ENCODE assay signal across 8 cellular contexts in genomic region chr10:72263613-72264241, GRCh38. TPM values are rescaled to one million over a fixed set of nuclear protein-coding genes. Genes with fewer than 3 reads are reported as not detected.
DNase-seq lines count a peak whose midpoint lies in the region; ATAC-seq and TF ChIP-seq lines count a peak whose summit lies in the region.

No MANE protein-coding gene starts in this region.

- no peak for ATAC-seq in activated CD8-positive, alpha-beta T cell treated with anti-CD3 and anti-CD28 coated beads for 36 hours
- ATAC-seq in HG02852 (IDR thresholded peaks at IDR 0.05; ENCODE audit: unreplicated experiment) (no peak), HG02970 (IDR thresholded peaks at IDR 0.05; ENCODE audit: low FRiP score, unreplicated experiment) (no peak)

- intact Hi-C loops in activated CD8-positive, alpha-beta T cell treated with anti-CD3 and anti-CD28 coated beads for 36 hours (cut with micrococcal nuclease): loop anchor here (5.0 kb wide), 1 partner anchor 34 kb away; no protein-coding TSS in a partner anchor

- TF ChIP-seq CTCF in activated CD8-positive, alpha-beta T cell treated with anti-CD3 and anti-CD28 coated beads for 36 hours (IDR thresholded peaks at IDR 0.05): no peak
- no peak for TF ChIP-seq CTCF in mesothelial cell of epicardium (IDR thresholded peaks at IDR 0.05; ENCODE audit: unreplicated experiment)

- peak overlapping the region; percentile 71 for H3K27ac Mint-ChIP-seq in activated CD8-positive, alpha-beta T cell treated with anti-CD3 and anti-CD28 coated beads for 36 hours
- H3K27ac Mint-ChIP-seq in mesothelial cell of epicardium: peak overlapping the region; percentile 85

- H3K27me3 Mint-ChIP-seq in activated CD8-positive, alpha-beta T cell treated with anti-CD3 and anti-CD28 coated beads for 36 hours: no peaks in the 10 kb centered on the region
- no peaks in the 10 kb centered on the region for H3K27me3 Mint-ChIP-seq in mesothelial cell of epicardium (ENCODE audit: low read depth)

- POLR2A ChIA-PET in activated CD8-positive, alpha-beta T cell treated with anti-CD3 and anti-CD28 coated beads for 36 hours (lab: Charles Lee): interaction anchor here (0.7 to 6.9 kb wide), 7 partner anchors 11 to 72 kb away, joined by 3 to 99 read pairs (median 9); partner anchors contain the start of gene DDIT4

- no peaks in the 10 kb centered on the region for H3K36me3 Mint-ChIP-seq in activated CD8-positive, alpha-beta T cell treated with anti-CD3 and anti-CD28 coated beads for 36 hours (ENCODE audit: low read depth)
- no peaks in the 10 kb centered on the region for H3K36me3 Mint-ChIP-seq in mesothelial cell of epicardium

- H3K9me3 Mint-ChIP-seq in activated CD8-positive, alpha-beta T cell treated with anti-CD3 and anti-CD28 coated beads for 36 hours: no peaks in the 10 kb centered on the region
- no peaks in the 10 kb centered on the region for H3K9me3 Mint-ChIP-seq in mesothelial cell of epicardium

- DNase-seq in DMS153 treated with DMSO at 0.1 percent for 48 hours (lab: John Stamatoyannopoulos, UW; ENCODE audit: unreplicated experiment) (peak; percentile 85), NCI-H1436 (lab: John Stamatoyannopoulos, UW) (peak; percentile 94), mesothelial cell of epicardium (ENCODE audit: low spot score in 2 of 2, unreplicated experiment in 2 of 2) (no peak), retina (no peak), HuH-7 (ENCODE audit: low spot score) (no peak)
- DNase-seq in activated CD8-positive, alpha-beta T cell treated with anti-CD3 and anti-CD28 coated beads for 36 hours: peak; percentile 59

- peak overlapping the region; percentile 3 for H3K4me3 Mint-ChIP-seq in activated CD8-positive, alpha-beta T cell treated with anti-CD3 and anti-CD28 coated beads for 36 hours
- H3K4me3 Mint-ChIP-seq in mesothelial cell of epicardium: no peak overlapping the region

- CTCF ChIA-PET in activated CD8-positive, alpha-beta T cell treated with anti-CD3 and anti-CD28 coated beads for 36 hours (lab: Charles Lee): interaction anchor here (1.2 to 4.2 kb wide), 2 partner anchors 11 to 29 kb away, joined by 4 to 18 read pairs; partner anchors contain the start of gene DDIT4

- peaks cover 36% of the 10 kb centered on the region for H3K4me1 Mint-ChIP-seq in activated CD8-positive, alpha-beta T cell treated with anti-CD3 and anti-CD28 coated beads for 36 hours (ENCODE audit: low read depth)
- peaks cover 54% of the 10 kb centered on the region for H3K4me1 Mint-ChIP-seq in mesothelial cell of epicardium

RNA-seq across cellular contexts. Expression of gene DDIT4, which starts 10.0 kb away (rescaled TPM):
- 1,000 to 10,000 TPM; 1,071 to 1,096 TPM for total RNA-seq in activated CD8-positive, alpha-beta T cell treated with anti-CD3 and anti-CD28 coated beads for 36 hours
- total RNA-seq in mesothelial cell of epicardium: 61.6 to 62.5 TPM (median 61.9 TPM) in 3 replicates

RNA-seq across cellular contexts. Expression of gene ASCC1, which starts 47.7 kb away (rescaled TPM):
- 10 to 100 TPM; 61.6 to 66.2 TPM for total RNA-seq in activated CD8-positive, alpha-beta T cell treated with anti-CD3 and anti-CD28 coated beads for 36 hours
- 35.2 to 36.6 TPM (median 36.4 TPM) in 3 replicates for total RNA-seq in mesothelial cell of epicardium

RNA-seq across cellular contexts. Expression of gene ANAPC16, which starts 47.9 kb away (rescaled TPM):
- 100 to 1,000 TPM in 1 of 2 experiments, 10 to 100 TPM in 1; 94.6 to 101 TPM for total RNA-seq in activated CD8-positive, alpha-beta T cell treated with anti-CD3 and anti-CD28 coated beads for 36 hours
- total RNA-seq in mesothelial cell of epicardium: 74.3 to 80.5 TPM (median 78.7 TPM) in 3 replicates

Comparison
In these comparisons a context has a peak if more than half of its experiments do, and no peak if none do; other contexts are left out.
1. DNase-seq: peak in DMS153 treated with DMSO at 0.1 percent for 48 hours (single experiment), NCI-H1436 (single experiment) and activated CD8-positive, alpha-beta T cell treated with anti-CD3 and anti-CD28 coated beads for 36 hours (single experiment); none in mesothelial cell of epicardium (0 of 2), retina (single experiment) and HuH-7 (single experiment).
2. RNA of gene DDIT4, which starts 10.0 kb away (total RNA-seq): 1,071 to 1,096 TPM in activated CD8-positive, alpha-beta T cell treated with anti-CD3 and anti-CD28 coated beads for 36 hours; 61.6 to 62.5 TPM in mesothelial cell of epicardium; every median in the first group is over 10 times any median in the second.